In the genomic region with DNA sequence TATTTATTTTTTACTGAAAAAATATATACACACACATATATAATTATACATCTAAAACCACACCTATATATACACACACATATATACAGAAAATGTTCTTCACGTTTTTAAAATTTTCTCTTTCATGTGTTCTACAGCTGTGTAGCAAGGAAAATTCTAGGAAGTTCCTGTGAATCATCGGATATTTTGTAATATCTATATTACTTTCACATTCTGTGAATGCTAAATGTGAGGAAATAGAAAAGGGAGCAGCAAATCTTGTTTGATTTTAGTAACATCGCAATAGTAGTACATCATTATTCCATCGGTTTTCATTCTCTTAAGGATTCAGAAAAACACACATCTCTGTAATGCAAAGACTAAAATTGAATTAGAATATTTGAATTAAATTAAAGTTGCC, we compare ENCODE assay signal across 16 cellular contexts.
DNase-seq lines count a peak whose midpoint lies in the region; ATAC-seq and TF ChIP-seq lines count a peak whose summit lies in the region.
"Had no signal": no experiment of that assay in that cellular context is flagged by ENCODE, and none has a peak within 500 bp of the region (broad histone marks: within the 10 kb centered on the region; RNA-seq: fewer than 3 reads in every experiment).

No MANE protein-coding gene starts in this region.

- H3K9ac ChIP-seq in adipocyte (ENCODE audit: low read length) = no peak overlapping the region

- no peaks in the 10 kb centered on the region; the same call in 1 of the 2 replicates for H3K9me2 ChIP-seq in PC-9 (ENCODE audit: insufficient read depth)

- peak; percentile 38 for DNase-seq in AG08395 (ENCODE audit: low spot score)
- peak; percentile 11 for DNase-seq in GM04503 (ENCODE audit: low read depth)
- peak; percentile 39 for DNase-seq in adipocyte (ENCODE audit: low read depth)
- peak; percentile 64 for DNase-seq in fibroblast of peridontal ligament (ENCODE audit: extremely low read depth)
- DNase-seq in PC-9 = no peak
- DNase-seq in type B pancreatic cell (ENCODE audit: extremely low spot score, unreplicated experiment) = no peak
- no peak for DNase-seq in T-helper 17 cell
- DNase-seq: C1 segment of cervical spinal cord, H9, Kasumi-1, NCI-H1417, NCI-H2029, NCI-H2171, NCI-H748 treated with DMSO at 0.1 percent for 48 hours had no signal

- H3K4me1 Mint-ChIP-seq in type B pancreatic cell (ENCODE audit: unreplicated experiment) (no peaks in the 10 kb centered on the region), T-helper 17 cell (peaks cover 2% of the 10 kb centered on the region)
- H3K4me1 Mint-ChIP-seq: IgD-negative memory B cell had no signal

- H3K4me1 ChIP-seq in adipocyte (ENCODE audit: control insufficient read depth, insufficient read depth, low read length) (peaks cover 3% of the 10 kb centered on the region), PC-9 (replicated peaks; ENCODE audit: insufficient read depth) (no peaks in the 10 kb centered on the region)

- no peaks in the 10 kb centered on the region for H3K36me3 ChIP-seq in adipocyte (ENCODE audit: control insufficient read depth, insufficient read depth, low read length, severe bottlenecking)
- H3K36me3 ChIP-seq in PC-9 (ENCODE audit: low read depth) = no peaks in the 10 kb centered on the region

- TF ChIP-seq CTCF in PC-9 (conservative IDR thresholded peaks at IDR 0.05) (no peak), type B pancreatic cell (conservative IDR thresholded peaks at IDR 0.05) (no peak)

- H3K27ac Mint-ChIP-seq in type B pancreatic cell (no peak overlapping the region), T-helper 17 cell (no peak overlapping the region)
- H3K27ac Mint-ChIP-seq: H9, IgD-negative memory B cell had no signal

- no peaks in the 10 kb centered on the region for H3K79me2 ChIP-seq in PC-9 (ENCODE audit: low read depth)

- H3K9me3 ChIP-seq in adipocyte (ENCODE audit: control insufficient read depth, low read length) (no peaks in the 10 kb centered on the region), PC-9 (ENCODE audit: insufficient read depth, low read depth) (no peaks in the 10 kb centered on the region), T-helper 17 cell (ENCODE audit: control insufficient read depth, low read length, poor library complexity, severe bottlenecking) (no peaks in the 10 kb centered on the region)

- H3K4me3 Mint-ChIP-seq in type B pancreatic cell = no peak overlapping the region
- no peak overlapping the region for H3K4me3 Mint-ChIP-seq in T-helper 17 cell
- H3K4me3 Mint-ChIP-seq: H9, IgD-negative memory B cell had no signal

- BruUV-seq in PC-9 (replicated peaks; lab: Mats Ljungman, UMichigan) = no TSS peak

- CTCF ChIA-PET in PC-9 (lab: Charles Lee) = no interaction called here

- H3K36me3 Mint-ChIP-seq in type B pancreatic cell (no peaks in the 10 kb centered on the region), T-helper 17 cell (ENCODE audit: low read depth) (no peaks in the 10 kb centered on the region)
- H3K36me3 Mint-ChIP-seq: IgD-negative memory B cell had no signal

- no peaks in the 10 kb centered on the region for H3F3A ChIP-seq in PC-9 (ENCODE audit: insufficient read depth, low read depth)

- H3K27me3 ChIP-seq in adipocyte (replicated peaks; ENCODE audit: control insufficient read depth, insufficient read depth, low read length) (no peaks in the 10 kb centered on the region), PC-9 (ENCODE audit: insufficient read depth, low read depth) (no peaks in the 10 kb centered on the region)

- peak overlapping the region; percentile 67 for H3K4me3 ChIP-seq in adipocyte (ENCODE audit: low read length)
- H3K4me3 ChIP-seq in PC-9 = no peak overlapping the region

- H3K27me3 Mint-ChIP-seq in type B pancreatic cell (no peaks in the 10 kb centered on the region), T-helper 17 cell (no peaks in the 10 kb centered on the region)
- H3K27me3 Mint-ChIP-seq: IgD-negative memory B cell had no signal

- intact Hi-C loops in PC-9 (cut with micrococcal nuclease; ENCODE audit: unreplicated experiment) = no loop called here

- H4K20me1 ChIP-seq in PC-9 (ENCODE audit: insufficient read depth) = no peaks in the 10 kb centered on the region

- POLR2A ChIA-PET in PC-9 (lab: Charles Lee; ENCODE audit: unreplicated experiment) = no interaction called here

- H2AFZ ChIP-seq in PC-9 = no peak overlapping the region

- no peak overlapping the region for H3K4me2 ChIP-seq in PC-9

- no peaks in the 10 kb centered on the region for H3K9me3 Mint-ChIP-seq in type B pancreatic cell
- H3K9me3 Mint-ChIP-seq: H9 had no signal

- ATAC-seq in T-helper 17 cell (no peak), HG03139 (IDR thresholded peaks at IDR 0.05; ENCODE audit: unreplicated experiment) (no peak)

- no peak overlapping the region for H3K27ac ChIP-seq in PC-9

Comparison
In these comparisons a context has a peak if more than half of its experiments do, and no peak if none do; other contexts are left out.
1. DNase-seq: peak in AG08395 (single experiment), GM04503 (single experiment), adipocyte (single experiment) and fibroblast of peridontal ligament (single experiment); none in PC-9 (0 of 2), type B pancreatic cell (single experiment) and T-helper 17 cell (0 of 3).